In genomic region chr11:17745032-17745772, GRCh38 we compare ENCODE assay signal across 1 cellular context.
TF ChIP-seq lines count a peak whose summit lies in the region.

No MANE protein-coding gene starts in this region.

TF ChIP-seq in IMR-90, 13 proteins besides CTCF, POLR2A, EP300 and RAD21 (continued from another document):
- no peak for TF ChIP-seq CHD1 (IDR thresholded peaks at IDR 0.05; ENCODE audit: low read depth, low read length)
- no peak for TF ChIP-seq RFX5 (IDR thresholded peaks at IDR 0.05; ENCODE audit: low read depth, low read length)
- TF ChIP-seq USF2 (IDR thresholded peaks at IDR 0.05; ENCODE audit: low read depth, low read length) = no peak
- no peak for TF ChIP-seq SMC3 (IDR thresholded peaks at IDR 0.05; ENCODE audit: low read depth, low read length)
- TF ChIP-seq MXI1 (IDR thresholded peaks at IDR 0.05; ENCODE audit: borderline replicate concordance, low read depth, low read length) = no peak
- TF ChIP-seq BHLHE40 (IDR thresholded peaks at IDR 0.05; ENCODE audit: low read depth, low read length) = no peak
- TF ChIP-seq ELK1 (IDR thresholded peaks at IDR 0.05; ENCODE audit: borderline replicate concordance, low read depth, low read length) = no peak
